8 cellular contexts compared by ENCODE assay signal in genomic region chr11:34068098-34068497, GRCh38. TPM values are rescaled to one million over a fixed set of nuclear protein-coding genes. Genes with fewer than 3 reads are reported as not detected.
DNase-seq lines count a peak whose midpoint lies in the region; ATAC-seq and TF ChIP-seq lines count a peak whose summit lies in the region.

No MANE protein-coding gene starts in this region.

- H3K4me1 ChIP-seq in breast epithelium (peaks cover 0 to 5% of the 10 kb centered on the region in 2 donors), upper lobe of left lung (peaks cover 27 to 55% (median 35%) of the 10 kb centered on the region in 4 donors), H9 (ENCODE audit: insufficient read depth, low read length) (no peaks in the 10 kb centered on the region)

- no peak overlapping the region for H3K4ac ChIP-seq in H9 (ENCODE audit: low read depth, low read length)

- TF ChIP-seq EP300 in upper lobe of left lung (IDR thresholded peaks at IDR 0.05): no peak

- intact Hi-C loops in MCF 10A (cut with micrococcal nuclease): no loop called here
- intact Hi-C loops in breast epithelium (cut with DNase I; ENCODE audit: low total_unique reads): no loop called here
- intact Hi-C loops in left cardiac atrium (cut with DNase I): no loop called here

- H2BK5ac ChIP-seq in H9 (ENCODE audit: insufficient read length, low read length): no peak overlapping the region

- H3K4me2 ChIP-seq in H9 (ENCODE audit: insufficient read depth, insufficient read length, low read length): no peak overlapping the region

- H3K56ac ChIP-seq in H9 (ENCODE audit: insufficient read length, low read depth, low read length): no peak overlapping the region

- no peak overlapping the region for H3T11ph ChIP-seq in H9 (ENCODE audit: low read length)

- H3K27me3 Mint-ChIP-seq in MCF 10A (ENCODE audit: insufficient read depth, unreplicated experiment) (no peaks in the 10 kb centered on the region), T-helper 17 cell (no peaks in the 10 kb centered on the region), H9 (ENCODE audit: low read depth) (no peaks in the 10 kb centered on the region; the same call in 1 of the 2 replicates)

- no peak overlapping the region for H3K18ac ChIP-seq in H9 (ENCODE audit: insufficient read length, low read depth, low read length)

- CTCF ChIA-PET in MCF 10A (lab: Yijun Ruan, JAX): interaction anchor here (0.6 to 2.7 kb wide), 3 partner anchors 60 to 211 kb away, joined by 4 to 10 read pairs (median 6); no protein-coding TSS in a partner anchor

- H2AFZ ChIP-seq in H9 (ENCODE audit: low read length): no peak overlapping the region

- H4K91ac ChIP-seq in H9 (ENCODE audit: insufficient read length, low read depth, low read length): no peak overlapping the region

- BruUV-seq in MCF 10A (replicated peaks; lab: Mats Ljungman, UMichigan): no TSS peak

- H3K36me3 Mint-ChIP-seq in MCF 10A (ENCODE audit: insufficient read depth, unreplicated experiment) (peaks cover 66% of the 10 kb centered on the region), T-helper 17 cell (ENCODE audit: low read depth) (peaks cover under 1% of the 10 kb centered on the region), H9 (ENCODE audit: insufficient read depth in 1 of 3, low read depth in 3 of 3) (peaks cover 21 to 51% (median 51%) of the 10 kb centered on the region in 3 experiments)

- H2BK20ac ChIP-seq in H9 (ENCODE audit: low read depth, low read length, poor library complexity, severe bottlenecking): no peak overlapping the region

- DNase-seq in MCF 10A (ENCODE audit: unreplicated experiment) (peak; percentile 25), breast epithelium (ENCODE audit: low spot score in 2 of 2) (no peak), T-helper 17 cell (no peak), left cardiac atrium (no peak), upper lobe of left lung (no peak), inferior parietal cortex (ENCODE audit: extremely low spot score) (no peak), H9 (no peak), NCI-H69 (lab: John Stamatoyannopoulos, UW) (no peak)

- H3K23ac ChIP-seq in H9 (ENCODE audit: insufficient read length, low read depth, low read length): no peak overlapping the region

- ATAC-seq in T-helper 17 cell (no peak), left cardiac atrium (peak; percentile 88 to 90), upper lobe of left lung (ENCODE audit: low FRiP score in 2 of 2) (peak; percentile 22 to 34)

- H3K36me3 ChIP-seq in breast epithelium: peaks cover 3% of the 10 kb centered on the region
- peaks cover 2 to 15% (median 11%) of the 10 kb centered on the region in 4 donors for H3K36me3 ChIP-seq in upper lobe of left lung

- no peak for TF ChIP-seq POLR2A in breast epithelium (IDR thresholded peaks at IDR 0.05)
- no peak for TF ChIP-seq POLR2A in upper lobe of left lung (IDR thresholded peaks at IDR 0.05)

- no peaks in the 10 kb centered on the region for H3K23me2 ChIP-seq in H9 (ENCODE audit: insufficient read length, low read depth, low read length, poor library complexity, severe bottlenecking)

- H3K9me3 Mint-ChIP-seq in MCF 10A (ENCODE audit: unreplicated experiment): no peaks in the 10 kb centered on the region
- H3K9me3 Mint-ChIP-seq in H9: no peaks in the 10 kb centered on the region

- H4K5ac ChIP-seq in H9 (ENCODE audit: insufficient read length, low read depth, low read length): no peak overlapping the region

- H4K8ac ChIP-seq in H9 (replicated peaks; ENCODE audit: insufficient read length, low read depth, low read length): no peak overlapping the region

- POLR2A ChIA-PET in MCF 10A (lab: Yijun Ruan, JAX): interaction anchor here (0.6 to 1.3 kb wide), 7 partner anchors 8 to 47 kb away, joined by 3 to 4 read pairs (median 4); partner anchors contain the start of gene NAT10

- H3K27ac ChIP-seq in breast epithelium: no peak overlapping the region
- no peak overlapping the region for H3K27ac ChIP-seq in upper lobe of left lung
- no peak overlapping the region for H3K27ac ChIP-seq in H9 (ENCODE audit: insufficient read length, low read depth, low read length)

- H3K27ac Mint-ChIP-seq in MCF 10A (ENCODE audit: low read depth, unreplicated experiment) (peak overlapping the region; percentile 27), T-helper 17 cell (peak overlapping the region; percentile 56), H9 (peak overlapping the region in 1 of 3 experiments; percentile 8; a peak in 2 of 7 replicates)

- peaks cover 18% of the 10 kb centered on the region for H3K4me1 Mint-ChIP-seq in MCF 10A (ENCODE audit: insufficient read depth, unreplicated experiment)
- H3K4me1 Mint-ChIP-seq in T-helper 17 cell: peaks cover 46% of the 10 kb centered on the region
- peaks cover 3 to 12% of the 10 kb centered on the region in 2 experiments; a peak in 2 of 4 replicates for H3K4me1 Mint-ChIP-seq in H9

- peaks cover 62% of the 10 kb centered on the region for H3K79me2 ChIP-seq in H9 (ENCODE audit: insufficient read depth, low read length)

- H3K4me3 ChIP-seq in breast epithelium (no peak overlapping the region), upper lobe of left lung (no peak overlapping the region)

- H3K27me3 ChIP-seq in breast epithelium (no peaks in the 10 kb centered on the region), upper lobe of left lung (no peaks in the 10 kb centered on the region), H9 (ENCODE audit: insufficient read depth, low read length) (no peaks in the 10 kb centered on the region)

- H3K14ac ChIP-seq in H9 (ENCODE audit: insufficient read depth, low read length): no peak overlapping the region

- H2BK120ac ChIP-seq in H9 (ENCODE audit: low read depth, low read length, poor library complexity, severe bottlenecking): no peak overlapping the region

- H3K4me3 Mint-ChIP-seq in MCF 10A (ENCODE audit: unreplicated experiment) (no peak overlapping the region), T-helper 17 cell (no peak overlapping the region), H9 (no peak overlapping the region)

- no peak overlapping the region for H2BK12ac ChIP-seq in H9 (ENCODE audit: insufficient read length, low read depth, low read length)

- H3K79me1 ChIP-seq in H9 (ENCODE audit: insufficient read depth, low read depth, low read length, poor library complexity, severe bottlenecking): no peaks in the 10 kb centered on the region

- H3K9ac ChIP-seq in H9 (ENCODE audit: extremely low read depth, insufficient read length, low read length): no peak overlapping the region

- TF ChIP-seq CTCF in MCF 10A (IDR thresholded peaks at IDR 0.05; ENCODE audit: unreplicated experiment) (no peak), breast epithelium (IDR thresholded peaks at IDR 0.05) (no peak), upper lobe of left lung (IDR thresholded peaks at IDR 0.05) (no peak), H9 (conservative IDR thresholded peaks at IDR 0.05) (no peak)

- no peak overlapping the region for H2BK15ac ChIP-seq in H9 (ENCODE audit: low read depth, low read length)

- 52% methylated on average over 2 of the region's 2 CpGs for WGBS in upper lobe of left lung, 2 donors
- no CpG with 5 or more reads among the region's 2 CpGs for WGBS in H9 (ENCODE audit: extremely low coverage, insufficient read length, low lambda C conversion rate)

- no peaks in the 10 kb centered on the region for H3K9me3 ChIP-seq in breast epithelium
- H3K9me3 ChIP-seq in T-helper 17 cell (ENCODE audit: control insufficient read depth, low read length, poor library complexity, severe bottlenecking): no peaks in the 10 kb centered on the region
- no peaks in the 10 kb centered on the region for H3K9me3 ChIP-seq in upper lobe of left lung
- no peaks in the 10 kb centered on the region for H3K9me3 ChIP-seq in H9 (ENCODE audit: control insufficient read depth, low read depth, low read length)

- H2AK5ac ChIP-seq in H9 (ENCODE audit: insufficient read length, low read length): no peak overlapping the region

- H4K20me1 ChIP-seq in H9 (ENCODE audit: control insufficient read depth, insufficient read depth, insufficient read length): peaks cover 3% of the 10 kb centered on the region

RNA-seq across cellular contexts. Expression of gene CAPRIN1, which starts 16.6 kb away (rescaled TPM):
- total RNA-seq in MCF 10A (2022) (190 and 219 TPM in 2 replicates), breast epithelium (100 to 1,000 TPM; 148 to 198 (median 167) TPM), T-helper 17 cell (100 to 1,000 TPM; 109 to 120 TPM), left cardiac atrium (100 to 1,000 TPM; 102 to 106 TPM), upper lobe of left lung (100 to 1,000 TPM; 144 to 265 (median 153) TPM), H9 (2021) (281 and 301 TPM in 2 replicates)

RNA-seq across cellular contexts. Expression of gene NAT10, which starts 37.3 kb away (rescaled TPM):
- 68.9 and 89.5 TPM in 2 replicates for total RNA-seq in MCF 10A (2022)
- 10 to 100 TPM; 22.6 to 41.0 (median 31.5) TPM for total RNA-seq in breast epithelium
- total RNA-seq in T-helper 17 cell: 10 to 100 TPM; 53.0 to 59.1 TPM
- total RNA-seq in left cardiac atrium: 10 to 100 TPM; 20.1 to 29.0 TPM
- 10 to 100 TPM; 19.3 to 69.1 (median 32.5) TPM for total RNA-seq in upper lobe of left lung
- total RNA-seq in H9 (2021): 99.3 and 103 TPM in 2 replicates
